11 cellular contexts compared by ENCODE assay signal in genomic region chr6:4788953-4789584, GRCh38. TPM values are rescaled to one million over a fixed set of nuclear protein-coding genes. Genes with fewer than 3 reads are reported as not detected.
DNase-seq lines count a peak whose midpoint lies in the region; ATAC-seq, FAIRE-seq and TF ChIP-seq lines count a peak whose summit lies in the region.
"Had no signal": no experiment of that assay in that cellular context is flagged by ENCODE, and none has a peak within 500 bp of the region (broad histone marks: within the 10 kb centered on the region; RNA-seq: fewer than 3 reads in every experiment).

No MANE protein-coding gene starts in this region.

- H3K27ac Mint-ChIP-seq in activated CD4-positive, alpha-beta memory T cell treated with anti-CD3 and anti-CD28 coated beads, Interleukin-2, amount 10 ng/mL, durations not matched to agents 7 days and 5 days = no peak overlapping the region

- H3K27ac ChIP-seq in HepG2 (ENCODE audit: extremely low read length, insufficient read depth, low read length) = no peak overlapping the region
- no peak overlapping the region for H3K27ac ChIP-seq in right lobe of liver
- peak overlapping the region; percentile 33 for H3K27ac ChIP-seq in OCI-LY7 (ENCODE audit: low read depth, low read length, poor library complexity, severe bottlenecking)
- H3K27ac ChIP-seq: A549 had no signal

- POLR2A ChIA-PET in HepG2 (lab: Yijun Ruan, JAX) = no interaction called here
- POLR2A ChIA-PET in OCI-LY7 (lab: Charles Lee) = interaction anchor here (0.6 to 2.2 kb wide), 13 partner anchors 8 to 203 kb away, joined by 3 to 11 read pairs (median 4); no protein-coding TSS in a partner anchor
- POLR2A ChIA-PET in activated CD4-positive, alpha-beta memory T cell treated with anti-CD3 and anti-CD28 coated beads, Interleukin-2, amount 10 ng/mL, durations not matched to agents 7 days and 5 days (lab: Charles Lee) = interaction anchor here (1.8 kb wide), 1 partner anchor 13 kb away, joined by 7 read pairs; the partner anchor contains the start of gene CDYL

- H3K4me1 ChIP-seq in HepG2 (ENCODE audit: insufficient read depth, low read length) (peaks cover 38% of the 10 kb centered on the region), right lobe of liver (no peaks in the 10 kb centered on the region), OCI-LY7 (ENCODE audit: insufficient read depth, low read length, poor library complexity, severe bottlenecking) (peaks cover 24% of the 10 kb centered on the region)

- no peak overlapping the region for H3K4me3 Mint-ChIP-seq in activated CD4-positive, alpha-beta memory T cell treated with anti-CD3 and anti-CD28 coated beads, Interleukin-2, amount 10 ng/mL, durations not matched to agents 7 days and 5 days

- BruUV-seq in HepG2 (replicated peaks; lab: Mats Ljungman, UMichigan) (no TSS peak), OCI-LY7 (replicated peaks; lab: Mats Ljungman, UMichigan) (no TSS peak)

- no peaks in the 10 kb centered on the region for H3K27me3 Mint-ChIP-seq in activated CD4-positive, alpha-beta memory T cell treated with anti-CD3 and anti-CD28 coated beads, Interleukin-2, amount 10 ng/mL, durations not matched to agents 7 days and 5 days

- H3K79me2 ChIP-seq in HepG2 (ENCODE audit: insufficient read depth, low read length) (peaks cover 82% of the 10 kb centered on the region), OCI-LY7 (ENCODE audit: insufficient read depth, low read depth, low read length) (peaks cover 83% of the 10 kb centered on the region)

- peaks cover 2% of the 10 kb centered on the region for H3K36me3 Mint-ChIP-seq in activated CD4-positive, alpha-beta memory T cell treated with anti-CD3 and anti-CD28 coated beads, Interleukin-2, amount 10 ng/mL, durations not matched to agents 7 days and 5 days (ENCODE audit: low read depth)

- DNase-seq in HepG2 (ENCODE audit: low spot score) = no peak
- DNase-seq in right lobe of liver = no peak
- peak; percentile 79 for DNase-seq in OCI-LY7 (ENCODE audit: low spot score)
- no peak for DNase-seq in pons (ENCODE audit: low spot score)
- DNase-seq in DMS114 treated with DMSO at 0.1 percent for 48 hours (lab: John Stamatoyannopoulos, UW; ENCODE audit: unreplicated experiment) = no peak
- no peak for DNase-seq in Ammon's horn (ENCODE audit: low spot score)
- DNase-seq in activated CD4-positive, alpha-beta memory T cell treated with anti-CD3 and anti-CD28 coated beads, Interleukin-2, amount 10 ng/mL, durations not matched to agents 7 days and 5 days = no peak
- DNase-seq: islet precursor cell had no signal

- H3K36me3 ChIP-seq in HepG2 (replicated peaks in 1 of 2; ENCODE audit: control insufficient read depth in 1 of 2, insufficient read depth in 2 of 2, low read length in 2 of 2) (no peaks in the 10 kb centered on the region), right lobe of liver (no peaks in the 10 kb centered on the region), OCI-LY7 (ENCODE audit: insufficient read depth, low read length) (no peaks in the 10 kb centered on the region)

- no peaks in the 10 kb centered on the region for H3K9me2 ChIP-seq in OCI-LY7 (ENCODE audit: insufficient read depth, low read length)

- H3K9me3 ChIP-seq in HepG2 (ENCODE audit: low read length) = no peaks in the 10 kb centered on the region
- H3K9me3 ChIP-seq in right lobe of liver = no peaks in the 10 kb centered on the region
- no peaks in the 10 kb centered on the region for H3K9me3 ChIP-seq in OCI-LY7 (ENCODE audit: low read length)
- H3K9me3 ChIP-seq: A549 had no signal

- no peak overlapping the region for H3K9ac ChIP-seq in HepG2 (ENCODE audit: insufficient read depth, low read depth, low read length)

- 91% methylated on average over 16 of the region's 16 CpGs for WGBS in HepG2 (ENCODE audit: low lambda C conversion rate)
- WGBS in right lobe of liver (ENCODE audit: insufficient coverage, low coverage, low lambda C conversion rate, missing lambda C conversion rate) = 82% methylated on average over 11 of the region's 16 CpGs

- no peak for TF ChIP-seq RAD21 in HepG2 (CRISPR knock-in tag; IDR thresholded peaks at IDR 0.05)

- peaks cover 2% of the 10 kb centered on the region for H3K9me3 Mint-ChIP-seq in activated CD4-positive, alpha-beta memory T cell treated with anti-CD3 and anti-CD28 coated beads, Interleukin-2, amount 10 ng/mL, durations not matched to agents 7 days and 5 days

- H3K4me1 Mint-ChIP-seq in activated CD4-positive, alpha-beta memory T cell treated with anti-CD3 and anti-CD28 coated beads, Interleukin-2, amount 10 ng/mL, durations not matched to agents 7 days and 5 days = peaks cover 17% of the 10 kb centered on the region

- H3K4me3 ChIP-seq in HepG2 (replicated peaks in 1 of 3; ENCODE audit: insufficient read depth in 1 of 3, low read depth in 2 of 3, low read length in 3 of 3) = no peak overlapping the region
- H3K4me3 ChIP-seq in right lobe of liver = no peak overlapping the region
- peak overlapping the region; percentile 27 for H3K4me3 ChIP-seq in OCI-LY7 (ENCODE audit: low read depth, low read length, poor library complexity, severe bottlenecking)
- H3K4me3 ChIP-seq: A549 had no signal

- TF ChIP-seq EP300 in HepG2 (IDR thresholded peaks at IDR 0.05; ENCODE audit: low read depth in 2 of 2, low read length in 2 of 2) (no peak), HepG2 (CRISPR knock-in tag; IDR thresholded peaks at IDR 0.05; ENCODE audit: borderline replicate concordance) (no peak)

- H2AFZ ChIP-seq in HepG2 (ENCODE audit: low read length) (no peak overlapping the region), OCI-LY7 (ENCODE audit: low read length) (no peak overlapping the region)

- H4K20me1 ChIP-seq in HepG2 (ENCODE audit: insufficient read depth, low read length) (peaks cover 9% of the 10 kb centered on the region), OCI-LY7 (ENCODE audit: insufficient read depth, low read length) (peaks cover 50% of the 10 kb centered on the region)

- TF ChIP-seq POLR2A in HepG2 (IDR thresholded peaks at IDR 0.05; ENCODE audit: insufficient read depth in 1 of 2, low read depth in 2 of 2, low read length in 2 of 2) = no peak
- no peak for TF ChIP-seq POLR2A in right lobe of liver (IDR thresholded peaks at IDR 0.05)

- ATAC-seq in HepG2 = peak; percentile 29
- ATAC-seq in right lobe of liver = no peak
- ATAC-seq in HG02840 (IDR thresholded peaks at IDR 0.05; ENCODE audit: low FRiP score, unreplicated experiment) = peak; percentile 85
- ATAC-seq: A549 had no signal

- no peaks in the 10 kb centered on the region for H3K27me3 ChIP-seq in HepG2 (ENCODE audit: control insufficient read depth in 1 of 2, insufficient read depth in 2 of 2, low read length in 2 of 2)
- no peaks in the 10 kb centered on the region for H3K27me3 ChIP-seq in right lobe of liver

- TF ChIP-seq CTCF in HepG2 (CRISPR knock-in tag; IDR thresholded peaks at IDR 0.05) (no peak), right lobe of liver (IDR thresholded peaks at IDR 0.05) (no peak), OCI-LY7 (conservative IDR thresholded peaks at IDR 0.05; ENCODE audit: low read length) (peak; percentile 60)

- in situ Hi-C loops in HepG2 (cut with HindIII; ENCODE audit: extremely low pct_ligation_motif_present, low pct_unique_long_range_greater_than_20kb) = no loop called here

- CTCF ChIA-PET in HepG2 (lab: Yijun Ruan, JAX; ENCODE audit: low intra/inter-chr PET ratio, low total read pairs) = no interaction called here
- CTCF ChIA-PET in OCI-LY7 (lab: Charles Lee; ENCODE audit: unreplicated experiment) = interaction anchor here (0.8 to 1.6 kb wide), 5 partner anchors 10 to 138 kb away, joined by 3 to 8 read pairs (median 3); no protein-coding TSS in a partner anchor
- CTCF ChIA-PET in activated CD4-positive, alpha-beta memory T cell treated with anti-CD3 and anti-CD28 coated beads, Interleukin-2, amount 10 ng/mL, durations not matched to agents 7 days and 5 days (lab: Charles Lee) = interaction anchor here (0.6 to 1.2 kb wide), 2 partner anchors 32 to 55 kb away, joined by 3 read pairs; no protein-coding TSS in a partner anchor

- intact Hi-C loops in HepG2 (cut with micrococcal nuclease; ENCODE audit: unreplicated experiment) (no loop called here), right lobe of liver (cut with DNase I) (no loop called here), OCI-LY7 (cut with micrococcal nuclease; ENCODE audit: unreplicated experiment) (loop anchor here (10.0 kb wide), 2 partner anchors 654 to 1796 kb away; partner anchors contain the start of genes ECI2 and LY86)

- H3K4me2 ChIP-seq in HepG2 (ENCODE audit: low read depth, low read length) (no peak overlapping the region), OCI-LY7 (ENCODE audit: low read length) (peak overlapping the region; percentile 57)
- H3K4me2 ChIP-seq: A549 had no signal

- no peak for FAIRE-seq in HepG2 (lab: Jason Lieb, UNC)
- FAIRE-seq: A549, urothelium cell line had no signal

RNA-seq across cellular contexts. Expression of gene CDYL, which starts 12.9 kb away (rescaled TPM):
- total RNA-seq in HepG2 (2016; rRNA removed; fragmentation: Illumina TruSeq; extraction: Trizol) (52.8 and 105 TPM in 2 replicates), right lobe of liver (10 to 100 TPM in 5 of 6 experiments, 1 to 10 TPM in 1; 5.0 to 16.1 (median 13.1) TPM), OCI-LY7 (2022) (68.4 and 76.4 TPM in 2 replicates)
- 1,210 and 1,368 TPM in 2 replicates for total RNA-seq in HepG2 (2016; cell fraction: cytosol; rRNA removed; fragmentation: Illumina TruSeq; extraction: Trizol; ENCODE audit: low read depth)
- 56.4 and 106 TPM in 2 replicates for total RNA-seq in HepG2 (2016; cell fraction: insoluble cytoplasmic fraction; rRNA removed; fragmentation: Illumina TruSeq; extraction: Trizol)
- total RNA-seq in HepG2 (2016; cell fraction: membrane; rRNA removed; fragmentation: Illumina TruSeq; extraction: Trizol) = 414 and 455 TPM in 2 replicates
- 38.9 and 41.7 TPM in 2 replicates for total RNA-seq in HepG2 (2016; cell fraction: nucleus; rRNA removed; fragmentation: Illumina TruSeq; extraction: Trizol)
- 22.8 and 23.6 TPM in 2 replicates for polyA plus RNA-seq in HepG2 (2011; rRNA removed)
- 14.1 and 17.2 TPM in 2 replicates for polyA plus RNA-seq in HepG2 (2011; cell fraction: cytosol; rRNA removed)
- polyA plus RNA-seq in HepG2 (2011; cell fraction: nucleus; rRNA removed) = 16.4 and 18.2 TPM in 2 replicates
- polyA plus RNA-seq in HepG2 (2012) = 14.2 and 14.9 TPM in 2 replicates
- polyA plus RNA-seq in HepG2 (2016; cell fraction: cytosol; fragmentation: Illumina TruSeq; extraction: Trizol; ENCODE audit: low read depth) = 3.8 and 5.1 TPM in 2 replicates
- 16.2 and 19.7 TPM in 2 replicates for polyA plus RNA-seq in HepG2 (2016; cell fraction: insoluble cytoplasmic fraction; fragmentation: Illumina TruSeq; extraction: Trizol; ENCODE audit: low read depth)
- polyA plus RNA-seq in HepG2 (2016; cell fraction: membrane; fragmentation: Illumina TruSeq; extraction: Trizol; ENCODE audit: low read depth) = 9.3 and 9.9 TPM in 2 replicates
- 16.1 and 21.7 TPM in 2 replicates for polyA plus RNA-seq in HepG2 (2016; cell fraction: nucleus; fragmentation: Illumina TruSeq; extraction: Trizol; ENCODE audit: insufficient read depth, low read depth)
- polyA minus RNA-seq in HepG2 (2011; rRNA and poly(A)+ RNA removed; ENCODE audit: low replicate concordance) = 28.9 and 29.6 TPM in 2 replicates
- 59.2 and 78.5 TPM in 2 replicates for polyA minus RNA-seq in HepG2 (2011; cell fraction: cytosol; rRNA and poly(A)+ RNA removed)
- polyA minus RNA-seq in HepG2 (2011; cell fraction: nucleus; rRNA and poly(A)+ RNA removed) = 26.9 and 40.7 TPM in 2 replicates
- total RNA-seq in OCI-LY7 (2014; rRNA removed; shearing (Covaris generic)) = 33.6 and 51.4 TPM in 2 replicates
- 10 to 100 TPM; 27.5 to 30.5 TPM for total RNA-seq in activated CD4-positive, alpha-beta memory T cell treated with anti-CD3 and anti-CD28 coated beads, Interleukin-2, amount 10 ng/mL, durations not matched to agents 7 days and 5 days

Comparison
In these comparisons a context has a peak if more than half of its experiments do, and no peak if none do; other contexts are left out.
1. ATAC-seq: peak in HepG2 (single experiment) and HG02840 (single experiment); none in right lobe of liver (0 of 4).